Comparison of ENCODE assay signal across 1 cellular context in the genomic region with DNA sequence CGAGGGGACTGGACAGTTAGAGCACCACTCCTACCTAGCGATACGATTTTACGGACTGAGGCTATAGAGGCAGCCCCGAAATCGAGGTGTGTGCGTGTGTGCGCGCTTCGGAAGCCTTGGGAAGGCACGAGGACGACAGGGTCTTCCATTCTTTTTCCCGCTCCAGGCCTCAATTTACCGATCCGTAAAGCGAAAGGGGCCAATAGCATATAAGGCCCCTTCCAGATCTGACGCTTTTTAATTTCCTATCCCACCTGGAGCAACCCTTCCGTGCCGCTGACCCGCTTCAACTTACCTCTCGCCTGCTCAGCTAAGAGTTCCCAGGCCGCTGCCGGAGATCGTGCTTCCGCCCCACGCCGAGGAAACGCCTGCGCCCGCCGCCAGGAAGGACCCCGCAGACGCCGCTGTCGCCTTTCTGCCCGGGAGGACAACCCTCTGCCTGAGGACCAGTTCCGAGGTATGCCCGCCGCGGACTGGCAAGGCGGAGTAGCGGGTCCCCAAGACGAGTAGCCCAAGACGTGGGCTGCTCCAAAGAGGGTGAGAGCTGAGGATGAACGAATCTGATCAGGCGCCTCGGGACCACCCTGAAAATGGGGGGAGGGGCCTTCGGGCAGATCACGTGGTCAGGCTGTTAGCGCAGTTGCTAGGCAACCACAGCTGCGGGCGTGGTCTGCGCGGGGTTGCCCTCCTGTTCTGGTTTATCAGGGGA.
TF ChIP-seq lines count a peak whose summit lies in the region.

Gene EFTUD2, minus strand, starts transcription at position 372 of the 709 bp plus-strand sequence. CDS start 4,924 bp downstream, outside the sequence.

TF ChIP-seq in HepG2, 621 proteins besides CTCF, POLR2A, EP300 and RAD21 (continued from another document and continues in another):
- TF ChIP-seq ZBTB10 (CRISPR knock-in tag; IDR thresholded peaks at IDR 0.05; ENCODE audit: borderline replicate concordance) (peak; percentile 21; the same call in 1 of the 2 replicates), CCDC6 (CRISPR knock-in tag; IDR thresholded peaks at IDR 0.05) (peak; percentile 97), ZNF652 (CRISPR knock-in tag; IDR thresholded peaks at IDR 0.05; ENCODE audit: borderline replicate concordance, low read depth) (peak; percentile 12; the same call in 1 of the 2 replicates), ZFP36L1 (CRISPR knock-in tag; IDR thresholded peaks at IDR 0.05) (peak; percentile 35; the same call in 1 of the 2 replicates), IRX3 (CRISPR knock-in tag; IDR thresholded peaks at IDR 0.05; ENCODE audit: borderline replicate concordance, low read depth) (peak; percentile 92; the same call in 1 of the 2 replicates), ZNF552 (CRISPR knock-in tag; IDR thresholded peaks at IDR 0.05; ENCODE audit: borderline replicate concordance) (peak; percentile 93; the same call in 1 of the 2 replicates), ZNF446 (CRISPR knock-in tag; IDR thresholded peaks at IDR 0.05) (0 out of 2 replicates have a peak, but pooled peaks have one; percentile 46), FOXA3 (CRISPR knock-in tag; IDR thresholded peaks at IDR 0.05) (peak; percentile 76), PHF8 (CRISPR knock-in tag; IDR thresholded peaks at IDR 0.05) (peak; percentile 98), ATF7 (IDR thresholded peaks at IDR 0.05) (no peak), ATF7 (CRISPR knock-in tag; IDR thresholded peaks at IDR 0.05) (peak; percentile 66), ZMAT3 (CRISPR knock-in tag; conservative IDR thresholded peaks at IDR 0.05) (peak; percentile 84), RFX1 (IDR thresholded peaks at IDR 0.05) (peak; percentile 95), SP2 (CRISPR knock-in tag; IDR thresholded peaks at IDR 0.05) (peak; percentile 52), AKNA (CRISPR knock-in tag; IDR thresholded peaks at IDR 0.05; ENCODE audit: borderline replicate concordance) (peak; percentile 73; the same call in 1 of the 2 replicates), ARID3A (IDR thresholded peaks at IDR 0.05; ENCODE audit: low read depth, low read length) (peak; percentile 25; the same call in 1 of the 2 replicates), ZNF33B (CRISPR knock-in tag; IDR thresholded peaks at IDR 0.05) (peak; percentile 11; the same call in 1 of the 2 replicates), PHF21A (CRISPR knock-in tag; IDR thresholded peaks at IDR 0.05) (peak; percentile 90; the same call in 1 of the 2 replicates), MAZ (IDR thresholded peaks at IDR 0.05; ENCODE audit: borderline replicate concordance, low read depth, low read length) (peak; percentile 89), MAZ (CRISPR knock-in tag; IDR thresholded peaks at IDR 0.05; ENCODE audit: low read depth) (peak; percentile 92), TMF1 (CRISPR knock-in tag; IDR thresholded peaks at IDR 0.05; ENCODE audit: low read depth) (peak; percentile 97), PRDM10 (CRISPR knock-in tag; IDR thresholded peaks at IDR 0.05; ENCODE audit: low read depth) (peak; percentile 57; the same call in 1 of the 2 replicates), ZNF616 (CRISPR knock-in tag; IDR thresholded peaks at IDR 0.05; ENCODE audit: low read depth) (peak; percentile 86), TARDBP (CRISPR knock-in tag; IDR thresholded peaks at IDR 0.05) (peak; percentile 100), ZNF713 (CRISPR knock-in tag; IDR thresholded peaks at IDR 0.05) (peak; percentile 46), PPARG (CRISPR knock-in tag; conservative IDR thresholded peaks at IDR 0.05) (peak; percentile 76; the same call in 1 of the 2 replicates), YY1 (IDR thresholded peaks at IDR 0.05; ENCODE audit: insufficient read depth, insufficient replicate concordance, low read depth, low read length) (peak; percentile 84), KLF12 (CRISPR knock-in tag; IDR thresholded peaks at IDR 0.05; ENCODE audit: borderline replicate concordance) (no peak; the same call in none of the 2 replicates), SNRNP70 (IDR thresholded peaks at IDR 0.05; ENCODE audit: low read depth, low read length) (no peak)
- TF ChIP-seq, protein P1, sequence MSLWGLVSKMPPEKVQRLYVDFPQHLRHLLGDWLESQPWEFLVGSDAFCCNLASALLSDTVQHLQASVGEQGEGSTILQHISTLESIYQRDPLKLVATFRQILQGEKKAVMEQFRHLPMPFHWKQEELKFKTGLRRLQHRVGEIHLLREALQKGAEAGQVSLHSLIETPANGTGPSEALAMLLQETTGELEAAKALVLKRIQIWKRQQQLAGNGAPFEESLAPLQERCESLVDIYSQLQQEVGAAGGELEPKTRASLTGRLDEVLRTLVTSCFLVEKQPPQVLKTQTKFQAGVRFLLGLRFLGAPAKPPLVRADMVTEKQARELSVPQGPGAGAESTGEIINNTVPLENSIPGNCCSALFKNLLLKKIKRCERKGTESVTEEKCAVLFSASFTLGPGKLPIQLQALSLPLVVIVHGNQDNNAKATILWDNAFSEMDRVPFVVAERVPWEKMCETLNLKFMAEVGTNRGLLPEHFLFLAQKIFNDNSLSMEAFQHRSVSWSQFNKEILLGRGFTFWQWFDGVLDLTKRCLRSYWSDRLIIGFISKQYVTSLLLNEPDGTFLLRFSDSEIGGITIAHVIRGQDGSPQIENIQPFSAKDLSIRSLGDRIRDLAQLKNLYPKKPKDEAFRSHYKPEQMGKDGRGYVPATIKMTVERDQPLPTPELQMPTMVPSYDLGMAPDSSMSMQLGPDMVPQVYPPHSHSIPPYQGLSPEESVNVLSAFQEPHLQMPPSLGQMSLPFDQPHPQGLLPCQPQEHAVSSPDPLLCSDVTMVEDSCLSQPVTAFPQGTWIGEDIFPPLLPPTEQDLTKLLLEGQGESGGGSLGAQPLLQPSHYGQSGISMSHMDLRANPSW (CRISPR knock-in tag; IDR thresholded peaks at IDR 0.05; ENCODE audit: borderline replicate concordance) = peak; percentile 98; the same call in 1 of the 2 replicates
- TF ChIP-seq, protein P2, sequence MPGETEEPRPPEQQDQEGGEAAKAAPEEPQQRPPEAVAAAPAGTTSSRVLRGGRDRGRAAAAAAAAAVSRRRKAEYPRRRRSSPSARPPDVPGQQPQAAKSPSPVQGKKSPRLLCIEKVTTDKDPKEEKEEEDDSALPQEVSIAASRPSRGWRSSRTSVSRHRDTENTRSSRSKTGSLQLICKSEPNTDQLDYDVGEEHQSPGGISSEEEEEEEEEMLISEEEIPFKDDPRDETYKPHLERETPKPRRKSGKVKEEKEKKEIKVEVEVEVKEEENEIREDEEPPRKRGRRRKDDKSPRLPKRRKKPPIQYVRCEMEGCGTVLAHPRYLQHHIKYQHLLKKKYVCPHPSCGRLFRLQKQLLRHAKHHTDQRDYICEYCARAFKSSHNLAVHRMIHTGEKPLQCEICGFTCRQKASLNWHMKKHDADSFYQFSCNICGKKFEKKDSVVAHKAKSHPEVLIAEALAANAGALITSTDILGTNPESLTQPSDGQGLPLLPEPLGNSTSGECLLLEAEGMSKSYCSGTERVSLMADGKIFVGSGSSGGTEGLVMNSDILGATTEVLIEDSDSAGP (CRISPR knock-in tag; IDR thresholded peaks at IDR 0.05; ENCODE audit: borderline replicate concordance) = peak; percentile 98
- TF ChIP-seq, protein P3, sequence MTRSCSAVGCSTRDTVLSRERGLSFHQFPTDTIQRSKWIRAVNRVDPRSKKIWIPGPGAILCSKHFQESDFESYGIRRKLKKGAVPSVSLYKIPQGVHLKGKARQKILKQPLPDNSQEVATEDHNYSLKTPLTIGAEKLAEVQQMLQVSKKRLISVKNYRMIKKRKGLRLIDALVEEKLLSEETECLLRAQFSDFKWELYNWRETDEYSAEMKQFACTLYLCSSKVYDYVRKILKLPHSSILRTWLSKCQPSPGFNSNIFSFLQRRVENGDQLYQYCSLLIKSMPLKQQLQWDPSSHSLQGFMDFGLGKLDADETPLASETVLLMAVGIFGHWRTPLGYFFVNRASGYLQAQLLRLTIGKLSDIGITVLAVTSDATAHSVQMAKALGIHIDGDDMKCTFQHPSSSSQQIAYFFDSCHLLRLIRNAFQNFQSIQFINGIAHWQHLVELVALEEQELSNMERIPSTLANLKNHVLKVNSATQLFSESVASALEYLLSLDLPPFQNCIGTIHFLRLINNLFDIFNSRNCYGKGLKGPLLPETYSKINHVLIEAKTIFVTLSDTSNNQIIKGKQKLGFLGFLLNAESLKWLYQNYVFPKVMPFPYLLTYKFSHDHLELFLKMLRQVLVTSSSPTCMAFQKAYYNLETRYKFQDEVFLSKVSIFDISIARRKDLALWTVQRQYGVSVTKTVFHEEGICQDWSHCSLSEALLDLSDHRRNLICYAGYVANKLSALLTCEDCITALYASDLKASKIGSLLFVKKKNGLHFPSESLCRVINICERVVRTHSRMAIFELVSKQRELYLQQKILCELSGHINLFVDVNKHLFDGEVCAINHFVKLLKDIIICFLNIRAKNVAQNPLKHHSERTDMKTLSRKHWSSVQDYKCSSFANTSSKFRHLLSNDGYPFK (CRISPR knock-in tag; IDR thresholded peaks at IDR 0.05; ENCODE audit: borderline replicate concordance) = peak; percentile 98
